In genomic region chr13:41231786-41232185, GRCh38 we compare ENCODE assay signal across 10 cellular contexts. TPM values are rescaled to one million over a fixed set of nuclear protein-coding genes. Genes with fewer than 3 reads are reported as not detected.
A peak's percentile ranks its signal among the peaks of the same experiment; 100 is the strongest.
DNase-seq lines count a peak whose midpoint lies in the region; ATAC-seq, FAIRE-seq and TF ChIP-seq lines count a peak whose summit lies in the region.
"Had no signal": no experiment of that assay in that cellular context is flagged by ENCODE, and none has a peak within 500 bp of the region (broad histone marks: within the 10 kb centered on the region; RNA-seq: fewer than 3 reads in every experiment).

No MANE protein-coding gene starts in this region.

- intact Hi-C loops in natural killer cell (cut with micrococcal nuclease) = no loop called here

- DNase-seq in natural killer cell (no peak), NCI-H69 (lab: John Stamatoyannopoulos, UW) (peak; percentile 35), glomerular visceral epithelial cell (ENCODE audit: extremely low spot score) (peak; percentile 47), urothelium cell line (ENCODE audit: low spot score) (peak; percentile 16)
- no peak for DNase-seq in natural killer cell treated with Interleukin-12 subunit alpha and Interleukin-12 subunit beta and Interleukin-15 and Interleukin-18, amount 100 ng/mL, for 72 hours (ENCODE audit: low spot score)
- DNase-seq: GM23248 had no signal

- peaks cover 16 to 18% of the 10 kb centered on the region in 2 donors for H3K4me1 Mint-ChIP-seq in natural killer cell
- peaks cover 9 to 15% of the 10 kb centered on the region in 2 donors for H3K4me1 Mint-ChIP-seq in natural killer cell treated with Interleukin-12 subunit alpha and Interleukin-12 subunit beta and Interleukin-15 and Interleukin-18, amount 100 ng/mL, for 72 hours (ENCODE audit: low read depth in 2 of 2)

- no peak for TF ChIP-seq CTCF in natural killer cell (IDR thresholded peaks at IDR 0.05)

- ATAC-seq in natural killer cell = peak; percentile 40 to 63 (median 46)
- no peak for ATAC-seq in natural killer cell treated with Interleukin-12 subunit alpha and Interleukin-12 subunit beta and Interleukin-15 and Interleukin-18, amount 100 ng/mL, for 72 hours
- no peak for ATAC-seq in HG02678 (IDR thresholded peaks at IDR 0.05; ENCODE audit: unreplicated experiment)
- ATAC-seq in GM19351 (IDR thresholded peaks at IDR 0.05; ENCODE audit: unreplicated experiment) = no peak
- ATAC-seq in HG02852 (IDR thresholded peaks at IDR 0.05; ENCODE audit: unreplicated experiment) = no peak

- peak overlapping the region; percentile 67 to 69 for H3K27ac Mint-ChIP-seq in natural killer cell
- H3K27ac Mint-ChIP-seq in natural killer cell treated with Interleukin-12 subunit alpha and Interleukin-12 subunit beta and Interleukin-15 and Interleukin-18, amount 100 ng/mL, for 72 hours = peak overlapping the region in 1 of 2 donors; percentile 27

- H3K27me3 Mint-ChIP-seq in natural killer cell (ENCODE audit: low read depth in 2 of 2) = no peaks in the 10 kb centered on the region
- H3K27me3 Mint-ChIP-seq in natural killer cell treated with Interleukin-12 subunit alpha and Interleukin-12 subunit beta and Interleukin-15 and Interleukin-18, amount 100 ng/mL, for 72 hours = no peaks in the 10 kb centered on the region

- no peaks in the 10 kb centered on the region for H3K9me3 Mint-ChIP-seq in natural killer cell
- H3K9me3 Mint-ChIP-seq in natural killer cell treated with Interleukin-12 subunit alpha and Interleukin-12 subunit beta and Interleukin-15 and Interleukin-18, amount 100 ng/mL, for 72 hours = no peaks in the 10 kb centered on the region

- FAIRE-seq in urothelium cell line (lab: Jason Lieb, UNC) = no peak
- FAIRE-seq: endometrium had no signal

- H3K4me3 Mint-ChIP-seq in natural killer cell = no peak overlapping the region
- no peak overlapping the region for H3K4me3 Mint-ChIP-seq in natural killer cell treated with Interleukin-12 subunit alpha and Interleukin-12 subunit beta and Interleukin-15 and Interleukin-18, amount 100 ng/mL, for 72 hours

- peaks cover 9% of the 10 kb centered on the region for H3K36me3 Mint-ChIP-seq in natural killer cell
- H3K36me3 Mint-ChIP-seq in natural killer cell treated with Interleukin-12 subunit alpha and Interleukin-12 subunit beta and Interleukin-15 and Interleukin-18, amount 100 ng/mL, for 72 hours = peaks cover 6% of the 10 kb centered on the region

RNA-seq across cellular contexts. Expression of gene MTRF1, which starts 31.6 kb away (rescaled TPM):
- total RNA-seq in natural killer cell = 10 to 100 TPM; 20.3 to 24.1 (median 24.0) TPM
- total RNA-seq in natural killer cell treated with Interleukin-12 subunit alpha and Interleukin-12 subunit beta and Interleukin-15 and Interleukin-18, amount 100 ng/mL, for 72 hours = 10 to 100 TPM; 17.2 to 28.3 TPM

RNA-seq across cellular contexts. Expression of gene KBTBD7, which starts 37.4 kb away (rescaled TPM):
- total RNA-seq in natural killer cell = 1 to 10 TPM; 2.1 to 4.1 (median 3.8) TPM
- total RNA-seq in natural killer cell treated with Interleukin-12 subunit alpha and Interleukin-12 subunit beta and Interleukin-15 and Interleukin-18, amount 100 ng/mL, for 72 hours = 1 to 10 TPM; 4.1 to 5.3 TPM

Comparison
In these comparisons a context has a peak if more than half of its experiments do, and no peak if none do; other contexts are left out.
1. ATAC-seq: peak in natural killer cell (3 of 3); none in natural killer cell treated with Interleukin-12 subunit alpha and Interleukin-12 subunit beta and Interleukin-15 and Interleukin-18, amount 100 ng/mL, for 72 hours (0 of 2), HG02678 (single experiment), GM19351 (single experiment) and HG02852 (single experiment).
2. DNase-seq: peak in NCI-H69 (single experiment), glomerular visceral epithelial cell (single experiment) and urothelium cell line (single experiment); none in natural killer cell (single experiment) and natural killer cell treated with Interleukin-12 subunit alpha and Interleukin-12 subunit beta and Interleukin-15 and Interleukin-18, amount 100 ng/mL, for 72 hours (single experiment).